In the genomic region with DNA sequence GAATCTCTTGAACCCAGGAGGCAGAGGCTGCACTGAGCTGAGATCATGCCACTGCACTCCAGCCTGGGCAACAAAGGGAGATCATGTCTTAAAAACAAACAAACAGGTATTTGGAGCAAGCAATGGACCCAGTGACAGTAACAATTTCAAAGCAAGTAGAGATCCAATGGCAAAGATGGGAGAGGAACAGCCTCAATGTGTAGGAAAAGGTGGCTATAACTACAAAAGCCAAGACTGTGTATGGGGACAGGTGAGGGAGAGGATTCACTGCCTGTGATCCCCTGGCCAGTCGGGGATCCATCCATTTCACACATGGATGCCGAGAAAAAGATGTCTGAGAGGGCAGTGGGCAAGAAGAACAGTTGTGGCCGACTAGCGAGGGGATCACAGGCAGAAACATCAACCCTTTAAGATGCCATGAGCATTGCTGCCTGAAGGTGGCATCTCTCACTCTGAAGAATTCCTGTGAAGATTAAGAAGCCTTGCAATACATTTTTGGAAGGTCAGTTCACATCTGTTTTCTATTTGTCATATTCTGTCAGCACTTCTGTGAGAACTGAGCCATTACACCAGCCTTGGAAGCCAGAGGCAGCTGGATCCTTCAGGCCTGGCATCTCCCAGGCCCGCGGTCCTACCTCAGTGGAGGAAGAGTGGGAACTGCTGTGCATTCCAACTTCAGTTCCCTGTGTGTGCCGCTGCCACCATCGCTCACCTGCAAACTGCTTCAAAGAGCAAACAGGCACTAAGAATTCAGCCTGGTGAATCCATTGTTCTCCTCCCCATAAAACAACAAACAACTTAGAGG, we compare ENCODE assay signal across 1 cellular context.
A peak's percentile ranks its signal among the peaks of the same experiment; 100 is the strongest.
TF ChIP-seq lines count a peak whose summit lies in the region.

No MANE protein-coding gene starts in this region.

TF ChIP-seq in H1, 55 proteins besides CTCF, POLR2A, EP300 and RAD21:
- TF ChIP-seq PHF8 (conservative IDR thresholded peaks at IDR 0.05; ENCODE audit: low read depth, low read length) (no peak), GTF2F1 (IDR thresholded peaks at IDR 0.05; ENCODE audit: borderline replicate concordance, low read depth, low read length) (no peak), JUN (IDR thresholded peaks at IDR 0.05; ENCODE audit: low read depth, low read length) (no peak), CBX5 (IDR thresholded peaks at IDR 0.05; ENCODE audit: low read depth, low read length) (no peak), SP1 (IDR thresholded peaks at IDR 0.05; ENCODE audit: low read depth, low read length) (peak; percentile 43; the same call in 1 of the 2 replicates), BCL11A (IDR thresholded peaks at IDR 0.05; ENCODE audit: low read depth in 2 of 2, low read length in 2 of 2) (no peak), ASH2L (IDR thresholded peaks at IDR 0.05; ENCODE audit: low read length) (peak; percentile 87), TEAD4 (IDR thresholded peaks at IDR 0.05; ENCODE audit: low read depth, low read length) (peak; percentile 98), KDM4A (IDR thresholded peaks at IDR 0.05; ENCODE audit: low read depth, low read length, severe bottlenecking) (no peak), RNF2 (IDR thresholded peaks at IDR 0.05; ENCODE audit: borderline replicate concordance, low read depth, low read length, missing control alignments, poor library complexity, severe bottlenecking) (no peak), KDM1A (IDR thresholded peaks at IDR 0.05; ENCODE audit: borderline replicate concordance, low read length) (no peak), ZNF274 (IDR thresholded peaks at IDR 0.05; ENCODE audit: borderline replicate concordance, extremely low read depth, low read length) (no peak), CREB1 (IDR thresholded peaks at IDR 0.05) (no peak), BRCA1 (IDR thresholded peaks at IDR 0.05; ENCODE audit: low read depth, low read length) (no peak), CBX8 (IDR thresholded peaks at IDR 0.05; ENCODE audit: borderline replicate concordance, low read depth, low read length) (no peak), TCF12 (IDR thresholded peaks at IDR 0.05; ENCODE audit: low read depth, low read length) (no peak)
- TF ChIP-seq, protein P1, sequence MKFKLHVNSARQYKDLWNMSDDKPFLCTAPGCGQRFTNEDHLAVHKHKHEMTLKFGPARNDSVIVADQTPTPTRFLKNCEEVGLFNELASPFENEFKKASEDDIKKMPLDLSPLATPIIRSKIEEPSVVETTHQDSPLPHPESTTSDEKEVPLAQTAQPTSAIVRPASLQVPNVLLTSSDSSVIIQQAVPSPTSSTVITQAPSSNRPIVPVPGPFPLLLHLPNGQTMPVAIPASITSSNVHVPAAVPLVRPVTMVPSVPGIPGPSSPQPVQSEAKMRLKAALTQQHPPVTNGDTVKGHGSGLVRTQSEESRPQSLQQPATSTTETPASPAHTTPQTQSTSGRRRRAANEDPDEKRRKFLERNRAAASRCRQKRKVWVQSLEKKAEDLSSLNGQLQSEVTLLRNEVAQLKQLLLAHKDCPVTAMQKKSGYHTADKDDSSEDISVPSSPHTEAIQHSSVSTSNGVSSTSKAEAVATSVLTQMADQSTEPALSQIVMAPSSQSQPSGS (IDR thresholded peaks at IDR 0.05; ENCODE audit: low read length): peak; percentile 65; the same call in 1 of the 2 replicates
- TF ChIP-seq, protein P2, sequence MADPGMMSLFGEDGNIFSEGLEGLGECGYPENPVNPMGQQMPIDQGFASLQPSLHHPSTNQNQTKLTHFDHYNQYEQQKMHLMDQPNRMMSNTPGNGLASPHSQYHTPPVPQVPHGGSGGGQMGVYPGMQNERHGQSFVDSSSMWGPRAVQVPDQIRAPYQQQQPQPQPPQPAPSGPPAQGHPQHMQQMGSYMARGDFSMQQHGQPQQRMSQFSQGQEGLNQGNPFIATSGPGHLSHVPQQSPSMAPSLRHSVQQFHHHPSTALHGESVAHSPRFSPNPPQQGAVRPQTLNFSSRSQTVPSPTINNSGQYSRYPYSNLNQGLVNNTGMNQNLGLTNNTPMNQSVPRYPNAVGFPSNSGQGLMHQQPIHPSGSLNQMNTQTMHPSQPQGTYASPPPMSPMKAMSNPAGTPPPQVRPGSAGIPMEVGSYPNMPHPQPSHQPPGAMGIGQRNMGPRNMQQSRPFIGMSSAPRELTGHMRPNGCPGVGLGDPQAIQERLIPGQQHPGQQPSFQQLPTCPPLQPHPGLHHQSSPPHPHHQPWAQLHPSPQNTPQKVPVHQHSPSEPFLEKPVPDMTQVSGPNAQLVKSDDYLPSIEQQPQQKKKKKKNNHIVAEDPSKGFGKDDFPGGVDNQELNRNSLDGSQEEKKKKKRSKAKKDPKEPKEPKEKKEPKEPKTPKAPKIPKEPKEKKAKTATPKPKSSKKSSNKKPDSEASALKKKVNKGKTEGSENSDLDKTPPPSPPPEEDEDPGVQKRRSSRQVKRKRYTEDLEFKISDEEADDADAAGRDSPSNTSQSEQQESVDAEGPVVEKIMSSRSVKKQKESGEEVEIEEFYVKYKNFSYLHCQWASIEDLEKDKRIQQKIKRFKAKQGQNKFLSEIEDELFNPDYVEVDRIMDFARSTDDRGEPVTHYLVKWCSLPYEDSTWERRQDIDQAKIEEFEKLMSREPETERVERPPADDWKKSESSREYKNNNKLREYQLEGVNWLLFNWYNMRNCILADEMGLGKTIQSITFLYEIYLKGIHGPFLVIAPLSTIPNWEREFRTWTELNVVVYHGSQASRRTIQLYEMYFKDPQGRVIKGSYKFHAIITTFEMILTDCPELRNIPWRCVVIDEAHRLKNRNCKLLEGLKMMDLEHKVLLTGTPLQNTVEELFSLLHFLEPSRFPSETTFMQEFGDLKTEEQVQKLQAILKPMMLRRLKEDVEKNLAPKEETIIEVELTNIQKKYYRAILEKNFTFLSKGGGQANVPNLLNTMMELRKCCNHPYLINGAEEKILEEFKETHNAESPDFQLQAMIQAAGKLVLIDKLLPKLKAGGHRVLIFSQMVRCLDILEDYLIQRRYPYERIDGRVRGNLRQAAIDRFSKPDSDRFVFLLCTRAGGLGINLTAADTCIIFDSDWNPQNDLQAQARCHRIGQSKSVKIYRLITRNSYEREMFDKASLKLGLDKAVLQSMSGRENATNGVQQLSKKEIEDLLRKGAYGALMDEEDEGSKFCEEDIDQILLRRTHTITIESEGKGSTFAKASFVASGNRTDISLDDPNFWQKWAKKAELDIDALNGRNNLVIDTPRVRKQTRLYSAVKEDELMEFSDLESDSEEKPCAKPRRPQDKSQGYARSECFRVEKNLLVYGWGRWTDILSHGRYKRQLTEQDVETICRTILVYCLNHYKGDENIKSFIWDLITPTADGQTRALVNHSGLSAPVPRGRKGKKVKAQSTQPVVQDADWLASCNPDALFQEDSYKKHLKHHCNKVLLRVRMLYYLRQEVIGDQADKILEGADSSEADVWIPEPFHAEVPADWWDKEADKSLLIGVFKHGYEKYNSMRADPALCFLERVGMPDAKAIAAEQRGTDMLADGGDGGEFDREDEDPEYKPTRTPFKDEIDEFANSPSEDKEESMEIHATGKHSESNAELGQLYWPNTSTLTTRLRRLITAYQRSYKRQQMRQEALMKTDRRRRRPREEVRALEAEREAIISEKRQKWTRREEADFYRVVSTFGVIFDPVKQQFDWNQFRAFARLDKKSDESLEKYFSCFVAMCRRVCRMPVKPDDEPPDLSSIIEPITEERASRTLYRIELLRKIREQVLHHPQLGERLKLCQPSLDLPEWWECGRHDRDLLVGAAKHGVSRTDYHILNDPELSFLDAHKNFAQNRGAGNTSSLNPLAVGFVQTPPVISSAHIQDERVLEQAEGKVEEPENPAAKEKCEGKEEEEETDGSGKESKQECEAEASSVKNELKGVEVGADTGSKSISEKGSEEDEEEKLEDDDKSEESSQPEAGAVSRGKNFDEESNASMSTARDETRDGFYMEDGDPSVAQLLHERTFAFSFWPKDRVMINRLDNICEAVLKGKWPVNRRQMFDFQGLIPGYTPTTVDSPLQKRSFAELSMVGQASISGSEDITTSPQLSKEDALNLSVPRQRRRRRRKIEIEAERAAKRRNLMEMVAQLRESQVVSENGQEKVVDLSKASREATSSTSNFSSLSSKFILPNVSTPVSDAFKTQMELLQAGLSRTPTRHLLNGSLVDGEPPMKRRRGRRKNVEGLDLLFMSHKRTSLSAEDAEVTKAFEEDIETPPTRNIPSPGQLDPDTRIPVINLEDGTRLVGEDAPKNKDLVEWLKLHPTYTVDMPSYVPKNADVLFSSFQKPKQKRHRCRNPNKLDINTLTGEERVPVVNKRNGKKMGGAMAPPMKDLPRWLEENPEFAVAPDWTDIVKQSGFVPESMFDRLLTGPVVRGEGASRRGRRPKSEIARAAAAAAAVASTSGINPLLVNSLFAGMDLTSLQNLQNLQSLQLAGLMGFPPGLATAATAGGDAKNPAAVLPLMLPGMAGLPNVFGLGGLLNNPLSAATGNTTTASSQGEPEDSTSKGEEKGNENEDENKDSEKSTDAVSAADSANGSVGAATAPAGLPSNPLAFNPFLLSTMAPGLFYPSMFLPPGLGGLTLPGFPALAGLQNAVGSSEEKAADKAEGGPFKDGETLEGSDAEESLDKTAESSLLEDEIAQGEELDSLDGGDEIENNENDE (IDR thresholded peaks at IDR 0.05; ENCODE audit: insufficient replicate concordance, low read length): no peak
TF ChIP-seq in H1: peak in this region for 4.
